8 cellular contexts compared by ENCODE assay signal in the genomic region with DNA sequence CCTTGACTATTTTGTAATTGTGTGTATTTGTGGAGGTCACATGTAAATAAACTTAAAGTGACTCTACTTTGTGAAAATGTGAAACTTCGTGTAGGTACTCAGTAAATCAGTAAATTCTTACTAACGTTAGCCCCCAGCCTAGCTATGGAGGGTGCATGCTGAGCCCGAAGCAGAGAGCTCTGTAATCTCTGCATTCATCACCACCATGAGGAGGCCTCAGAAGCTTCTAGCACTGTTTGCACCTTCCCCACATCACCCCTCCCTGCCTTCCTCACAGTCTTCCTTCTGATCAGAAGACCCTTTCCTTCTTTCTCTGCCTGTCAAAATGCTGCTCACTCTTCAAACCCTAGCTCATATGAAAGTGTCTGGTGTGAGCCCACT.
A peak's percentile ranks its signal among the peaks of the same experiment; 100 is the strongest.
DNase-seq lines count a peak whose midpoint lies in the region; ATAC-seq and TF ChIP-seq lines count a peak whose summit lies in the region.
"Not testable (repeated sequence)": the region's sequence is repeated elsewhere in the genome, so short reads cannot be mapped to it uniquely, and the experiment has no call there.

No MANE protein-coding gene starts in this region.

- not testable (repeated sequence) for H3K9me2 ChIP-seq in GM23248 (ENCODE audit: insufficient read depth)

- not testable (repeated sequence) for H3K4me1 ChIP-seq in ACC112 (ENCODE audit: control insufficient read depth, insufficient read depth, low read length, unreplicated experiment); GM23248 (ENCODE audit: insufficient read depth); neuronal stem cell (ENCODE audit: control insufficient read depth in 2 of 2, insufficient read depth in 1 of 2, low read depth in 1 of 2, low read length in 2 of 2)

- DNase-seq in GM23248 (peak; percentile 36), NAMALWA (ENCODE audit: low spot score) (peak; percentile 49), T-cell (peak in 2 of 34 experiments; percentile 12 to 15), fibroblast of mammary gland (ENCODE audit: low read depth) (peak; percentile 15)
- not testable (repeated sequence) for DNase-seq in astrocyte of the spinal cord (ENCODE audit: low read depth, low spot score); left lobe of liver (ENCODE audit: low spot score); neuronal stem cell (ENCODE audit: low spot score)

- not testable (repeated sequence) for H2AK5ac ChIP-seq in neuronal stem cell (ENCODE audit: low read depth, low read length)

- ATAC-seq in T-cell (replicated peaks in 1 of 4), result peak; percentile 41 to 55 (median 48)
- ATAC-seq in left lobe of liver, result peak; percentile 29

- H3K79me1 ChIP-seq in neuronal stem cell (ENCODE audit: low read depth, low read length), result not testable (repeated sequence)

- not testable (repeated sequence) for TF ChIP-seq CTCF in astrocyte of the spinal cord (IDR thresholded peaks at IDR 0.05; ENCODE audit: low read depth, low read length); fibroblast of mammary gland (conservative IDR thresholded peaks at IDR 0.05; ENCODE audit: control insufficient read depth, insufficient read depth, low read depth, low read length)

- not testable (repeated sequence) for H2BK5ac ChIP-seq in neuronal stem cell (ENCODE audit: low read length)

- H3K4me2 ChIP-seq in GM23248 (ENCODE audit: unreplicated experiment), result not testable (repeated sequence)
- peak overlapping the region; percentile 11 for H3K4me2 ChIP-seq in neuronal stem cell (ENCODE audit: insufficient read depth, low read length, poor library complexity, severe bottlenecking)

- CTCF ChIA-PET in T-cell (lab: Charles Lee), result not testable (repeated sequence)

- H3K9me3 Mint-ChIP-seq in T-cell, result not testable (repeated sequence)

- not testable (repeated sequence) for H3K36me3 ChIP-seq in ACC112 (ENCODE audit: insufficient read depth, low read length); GM23248 (ENCODE audit: low read depth); neuronal stem cell (replicated peaks in 1 of 2; ENCODE audit: control insufficient read depth in 2 of 2, insufficient read depth in 2 of 2, low read length in 2 of 2)

- H3K4me3 Mint-ChIP-seq in T-cell, result peak overlapping the region in 1 of 3 donors; percentile 72

- H2BK12ac ChIP-seq in neuronal stem cell (ENCODE audit: low read length), result not testable (repeated sequence)

- H3K9me3 ChIP-seq in GM23248 (ENCODE audit: low read depth); neuronal stem cell (replicated peaks in 1 of 2; ENCODE audit: control insufficient read depth in 2 of 2, insufficient read depth in 1 of 2, low read depth in 1 of 2, low read length in 2 of 2): not testable (repeated sequence)

- H3K27me3 ChIP-seq in ACC112 (ENCODE audit: insufficient read depth, low read length); GM23248 (replicated peaks; ENCODE audit: insufficient read depth); neuronal stem cell (ENCODE audit: control insufficient read depth in 3 of 3, insufficient read depth in 3 of 3, low read depth in 1 of 3, low read length in 3 of 3): not testable (repeated sequence)

- not testable (repeated sequence) for H3K27me3 Mint-ChIP-seq in T-cell

- not testable (repeated sequence) for H3K23ac ChIP-seq in neuronal stem cell (ENCODE audit: low read depth, low read length, poor library complexity)

- H3K36me3 Mint-ChIP-seq in T-cell, result peaks cover 15% of the 10 kb centered on the region

- not testable (repeated sequence) for H2AFZ ChIP-seq in ACC112 (ENCODE audit: low read length, unreplicated experiment); GM23248; neuronal stem cell (ENCODE audit: low read length)

- not testable (repeated sequence) for H2BK15ac ChIP-seq in neuronal stem cell (ENCODE audit: low read length)

- not testable (repeated sequence) for H3K79me2 ChIP-seq in ACC112 (ENCODE audit: control insufficient read depth, insufficient read depth, low read length, unreplicated experiment); GM23248 (ENCODE audit: insufficient read depth)

- POLR2A ChIA-PET in T-cell (lab: Charles Lee), result not testable (repeated sequence)

- H4K20me1 ChIP-seq in GM23248 (ENCODE audit: insufficient read depth), result not testable (repeated sequence)

- not testable (repeated sequence) for H4K91ac ChIP-seq in neuronal stem cell (ENCODE audit: low read depth, low read length, poor library complexity)

- H2BK120ac ChIP-seq in neuronal stem cell (ENCODE audit: low read depth, low read length), result not testable (repeated sequence)

- H3K18ac ChIP-seq in neuronal stem cell (ENCODE audit: low read length), result not testable (repeated sequence)

- in situ Hi-C loops in GM23248 (cut with MboI); astrocyte of the spinal cord (cut with HindIII; ENCODE audit: low sequenced_read_pairs): not testable (repeated sequence)

- H3K4me1 Mint-ChIP-seq in T-cell, result peaks cover 4 to 11% (median 5%) of the 10 kb centered on the region in 3 donors

- not testable (repeated sequence) for H3K14ac ChIP-seq in neuronal stem cell (ENCODE audit: low read length)

- H3K27ac Mint-ChIP-seq in T-cell, result peak overlapping the region in 1 of 2 donors; percentile 53

- H3F3A ChIP-seq in GM23248 (ENCODE audit: insufficient read depth), result not testable (repeated sequence)

- WGBS in GM23248 (ENCODE audit: low coverage in 1 of 2, low lambda C conversion rate in 2 of 2, missing lambda C conversion rate in 2 of 2), 2 experiments, result 61 to 77% methylated on average over 3 of the region's 3 CpGs
- WGBS in neuronal stem cell (ENCODE audit: extremely low coverage in 2 of 2, insufficient read length in 2 of 2, insufficient replicate concordance in 1 of 2), 2 donors, result no CpG with 5 or more reads among the region's 3 CpGs

- not testable (repeated sequence) for H3K4ac ChIP-seq in neuronal stem cell (ENCODE audit: low read length)

- H4K8ac ChIP-seq in neuronal stem cell (ENCODE audit: low read depth, low read length), result not testable (repeated sequence)

- H3K4me3 ChIP-seq in ACC112 (ENCODE audit: low read depth, low read length), result peak overlapping the region; percentile 59
- not testable (repeated sequence) for H3K4me3 ChIP-seq in GM23248
- peak overlapping the region; percentile 35 for H3K4me3 ChIP-seq in astrocyte of the spinal cord (ENCODE audit: low read depth, low read length)
- peak overlapping the region; percentile 41 for H3K4me3 ChIP-seq in fibroblast of mammary gland (ENCODE audit: control insufficient read depth, low read depth, low read length)
- H3K4me3 ChIP-seq in neuronal stem cell (ENCODE audit: low read length in 2 of 2), result peak overlapping the region in 1 of 2 donors; percentile 33

- not testable (repeated sequence) for H3K9ac ChIP-seq in GM23248; neuronal stem cell (ENCODE audit: low read depth, low read length, poor library complexity)

- not testable (repeated sequence) for H3K27ac ChIP-seq in ACC112 (ENCODE audit: low read depth, low read length); GM23248; neuronal stem cell (replicated peaks; ENCODE audit: low read length)
